22 cellular contexts compared by ENCODE assay signal in the genomic region with DNA sequence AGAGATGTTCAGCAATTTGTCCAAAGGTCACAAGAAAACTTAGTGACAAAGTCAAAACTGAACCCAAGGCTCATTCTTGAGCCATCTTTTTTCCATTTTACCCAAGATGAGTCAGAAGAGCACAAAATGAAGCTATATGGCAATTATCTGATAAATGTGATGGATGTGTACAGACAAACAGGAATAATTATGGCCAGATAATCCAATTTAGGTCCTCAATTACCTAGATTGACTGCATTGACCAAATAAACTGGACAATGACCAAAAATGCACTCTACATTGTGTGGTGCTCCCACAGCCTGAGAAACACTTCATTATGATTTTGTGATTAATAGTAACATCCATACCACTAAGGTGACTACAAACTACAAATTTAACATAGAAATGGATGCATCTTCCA.
DNase-seq lines count a peak whose midpoint lies in the region; TF ChIP-seq lines count a peak whose summit lies in the region.
"Had no signal": no experiment of that assay in that cellular context is flagged by ENCODE, and none has a peak within 500 bp of the region (broad histone marks: within the 10 kb centered on the region; RNA-seq: fewer than 3 reads in every experiment).

No MANE protein-coding gene starts in this region.

- H3K36me3 ChIP-seq in SK-N-SH (replicated peaks in 1 of 2; ENCODE audit: control insufficient read depth in 1 of 2, insufficient read depth in 2 of 2, low read length in 1 of 2) = no peaks in the 10 kb centered on the region
- no peaks in the 10 kb centered on the region for H3K36me3 ChIP-seq in ascending aorta
- H3K36me3 ChIP-seq: BLaER1 treated with 17β-estradiol and CSF1 and Interleukin-3, amounts not matched to agents 10 nM and 100 nM had no signal

- H3K4me1 ChIP-seq in SK-N-SH (ENCODE audit: control insufficient read depth in 1 of 2, insufficient read depth in 2 of 2, low read depth in 1 of 2, low read length in 1 of 2) (peaks cover 0 to 27% of the 10 kb centered on the region in 2 experiments; a peak in 3 of 4 replicates), ascending aorta (no peaks in the 10 kb centered on the region)
- H3K4me1 ChIP-seq: A549 had no signal

- no peaks in the 10 kb centered on the region for H3K9me2 ChIP-seq in SK-N-SH

- no peaks in the 10 kb centered on the region for H3F3A ChIP-seq in SK-N-SH (replicated peaks; ENCODE audit: insufficient read depth)

- no peak for TF ChIP-seq CTCF in SK-N-SH (IDR thresholded peaks at IDR 0.05)
- TF ChIP-seq CTCF in ascending aorta (IDR thresholded peaks at IDR 0.05) = no peak

- no peaks in the 10 kb centered on the region for H4K20me1 ChIP-seq in SK-N-SH (ENCODE audit: insufficient read depth)
- H4K20me1 ChIP-seq: BLaER1 treated with 17β-estradiol and CSF1 and Interleukin-3, amounts not matched to agents 10 nM and 100 nM had no signal

- H3K4me3 ChIP-seq in SK-N-SH (ENCODE audit: low read depth in 2 of 2, low read length in 1 of 2) = no peak overlapping the region
- H3K4me3 ChIP-seq in ascending aorta = no peak overlapping the region
- H3K4me3 ChIP-seq: A549; BLaER1 treated with 17β-estradiol and CSF1 and Interleukin-3, amounts not matched to agents 10 nM and 100 nM; GM12878 had no signal

- DNase-seq in NCI-H748 (lab: John Stamatoyannopoulos, UW; ENCODE audit: unreplicated experiment) (peak; percentile 2), NCI-H748 treated with DMSO at 0.1 percent for 48 hours (lab: John Stamatoyannopoulos, UW) (no peak), NCI-H69 (lab: John Stamatoyannopoulos, UW) (peak; percentile 23), SK-N-SH (peak; percentile 36), NCI-H446 treated with DMSO at 0.1 percent for 48 hours (lab: John Stamatoyannopoulos, UW) (no peak), germinal center (ENCODE audit: low spot score) (no peak), ascending aorta (ENCODE audit: low spot score in 2 of 2) (no peak)
- DNase-seq: AML-193; CD4-positive, alpha-beta T cell; CD8-positive, alpha-beta T cell; DMS 273 treated with DMSO at 0.1 percent for 48 hours; DMS153; DMS53; DMS79; DND-41; EL; GDM1 had no signal

- no peaks in the 10 kb centered on the region for H3K79me2 ChIP-seq in SK-N-SH (ENCODE audit: insufficient read depth)

- POLR2A ChIA-PET in SK-N-SH (lab: Yijun Ruan, JAX) = no interaction called here

- intact Hi-C loops in ascending aorta (cut with DNase I) = no loop called here

- H3K9me3 ChIP-seq in SK-N-SH (no peaks in the 10 kb centered on the region), ascending aorta (no peaks in the 10 kb centered on the region)
- H3K9me3 ChIP-seq: A549; BLaER1 treated with 17β-estradiol and CSF1 and Interleukin-3, amounts not matched to agents 10 nM and 100 nM had no signal

- H3K9ac ChIP-seq in SK-N-SH = no peak overlapping the region
- H3K9ac ChIP-seq: BLaER1 treated with 17β-estradiol and CSF1 and Interleukin-3, amounts not matched to agents 10 nM and 100 nM had no signal

- no peaks in the 10 kb centered on the region for H3K27me3 ChIP-seq in SK-N-SH (ENCODE audit: insufficient read depth)
- no peaks in the 10 kb centered on the region for H3K27me3 ChIP-seq in ascending aorta
- H3K27me3 ChIP-seq: BLaER1 treated with 17β-estradiol and CSF1 and Interleukin-3, amounts not matched to agents 10 nM and 100 nM had no signal

- peak; percentile 19 to 99; a peak in 3 of 4 replicates for TF ChIP-seq EP300 in SK-N-SH (IDR thresholded peaks at IDR 0.05; ENCODE audit: borderline replicate concordance in 1 of 2, low read depth in 1 of 2, low read length in 1 of 2)

- no peak overlapping the region for H3K4me2 ChIP-seq in SK-N-SH
- H3K4me2 ChIP-seq: A549; BLaER1 treated with 17β-estradiol and CSF1 and Interleukin-3, amounts not matched to agents 10 nM and 100 nM had no signal

- CTCF ChIA-PET in SK-N-SH (lab: Yijun Ruan, JAX) = interaction anchor here (0.6 kb wide), 2 partner anchors 13 to 51 kb away, joined by 3 read pairs; no protein-coding TSS in a partner anchor

- peak overlapping the region; percentile 41 to 97; a peak in 3 of 4 replicates for H3K27ac ChIP-seq in SK-N-SH (ENCODE audit: low read depth in 2 of 2, low read length in 1 of 2)
- H3K27ac ChIP-seq in ascending aorta = no peak overlapping the region
- H3K27ac ChIP-seq: 22Rv1; A549; BLaER1 treated with 17β-estradiol and CSF1 and Interleukin-3, amounts not matched to agents 10 nM and 100 nM; C4-2B had no signal

- TF ChIP-seq RAD21 in SK-N-SH (IDR thresholded peaks at IDR 0.05; ENCODE audit: low read length) = 0 out of 2 replicates have a peak, but pooled peaks have one; percentile 36

- H2AFZ ChIP-seq in SK-N-SH (ENCODE audit: low read depth) = no peak overlapping the region

TF ChIP-seq in SK-N-SH, 30 proteins besides CTCF, POLR2A, EP300 and RAD21:
- TF ChIP-seq JUND (IDR thresholded peaks at IDR 0.05) (peak; percentile 38), FOXM1 (IDR thresholded peaks at IDR 0.05; ENCODE audit: low read depth) (peak; percentile 47; the same call in 1 of the 2 replicates), SMC3 (IDR thresholded peaks at IDR 0.05; ENCODE audit: low read depth, low read length) (no peak), TCF12 (IDR thresholded peaks at IDR 0.05) (peak; percentile 62), NFIC (IDR thresholded peaks at IDR 0.05; ENCODE audit: borderline replicate concordance) (peak; percentile 48; the same call in 1 of the 2 replicates), FOXJ3 (CRISPR knock-in tag; IDR thresholded peaks at IDR 0.05) (peak; percentile 79), GATA2 (CRISPR knock-in tag; IDR thresholded peaks at IDR 0.05) (peak; percentile 93), CHD2 (IDR thresholded peaks at IDR 0.05; ENCODE audit: low read length, partially characterized antibody) (peak; percentile 76), TAF1 (IDR thresholded peaks at IDR 0.05; ENCODE audit: borderline replicate concordance, low read depth, low read length) (no peak), POLR2AphosphoS5 (IDR thresholded peaks at IDR 0.05; ENCODE audit: low read depth, low read length) (peak; percentile 63; the same call in 1 of the 2 replicates), RFX5 (IDR thresholded peaks at IDR 0.05; ENCODE audit: low read length) (peak; percentile 59; the same call in 1 of the 2 replicates), REST (IDR thresholded peaks at IDR 0.05; ENCODE audit: low read depth, low read length) (no peak), MXI1 (IDR thresholded peaks at IDR 0.05; ENCODE audit: low read depth, low read length) (no peak; the same call in 1 of the 2 replicates), TEAD4 (IDR thresholded peaks at IDR 0.05; ENCODE audit: borderline replicate concordance, insufficient read depth) (peak; percentile 87), YY1 (IDR thresholded peaks at IDR 0.05; ENCODE audit: low read depth) (no peak), RCOR1 (IDR thresholded peaks at IDR 0.05; ENCODE audit: low read length) (peak; percentile 94)
- TF ChIP-seq, protein P1, sequence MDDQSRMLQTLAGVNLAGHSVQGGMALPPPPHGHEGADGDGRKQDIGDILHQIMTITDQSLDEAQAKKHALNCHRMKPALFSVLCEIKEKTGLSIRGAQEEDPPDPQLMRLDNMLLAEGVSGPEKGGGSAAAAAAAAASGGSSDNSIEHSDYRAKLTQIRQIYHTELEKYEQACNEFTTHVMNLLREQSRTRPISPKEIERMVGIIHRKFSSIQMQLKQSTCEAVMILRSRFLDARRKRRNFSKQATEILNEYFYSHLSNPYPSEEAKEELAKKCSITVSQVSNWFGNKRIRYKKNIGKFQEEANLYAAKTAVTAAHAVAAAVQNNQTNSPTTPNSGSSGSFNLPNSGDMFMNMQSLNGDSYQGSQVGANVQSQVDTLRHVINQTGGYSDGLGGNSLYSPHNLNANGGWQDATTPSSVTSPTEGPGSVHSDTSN (IDR thresholded peaks at IDR 0.05) = peak; percentile 54
- TF ChIP-seq, protein P2, sequence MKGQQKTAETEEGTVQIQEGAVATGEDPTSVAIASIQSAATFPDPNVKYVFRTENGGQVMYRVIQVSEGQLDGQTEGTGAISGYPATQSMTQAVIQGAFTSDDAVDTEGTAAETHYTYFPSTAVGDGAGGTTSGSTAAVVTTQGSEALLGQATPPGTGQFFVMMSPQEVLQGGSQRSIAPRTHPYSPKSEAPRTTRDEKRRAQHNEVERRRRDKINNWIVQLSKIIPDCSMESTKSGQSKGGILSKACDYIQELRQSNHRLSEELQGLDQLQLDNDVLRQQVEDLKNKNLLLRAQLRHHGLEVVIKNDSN (IDR thresholded peaks at IDR 0.05; ENCODE audit: borderline replicate concordance, low read depth) = no peak
- TF ChIP-seq, protein P3, sequence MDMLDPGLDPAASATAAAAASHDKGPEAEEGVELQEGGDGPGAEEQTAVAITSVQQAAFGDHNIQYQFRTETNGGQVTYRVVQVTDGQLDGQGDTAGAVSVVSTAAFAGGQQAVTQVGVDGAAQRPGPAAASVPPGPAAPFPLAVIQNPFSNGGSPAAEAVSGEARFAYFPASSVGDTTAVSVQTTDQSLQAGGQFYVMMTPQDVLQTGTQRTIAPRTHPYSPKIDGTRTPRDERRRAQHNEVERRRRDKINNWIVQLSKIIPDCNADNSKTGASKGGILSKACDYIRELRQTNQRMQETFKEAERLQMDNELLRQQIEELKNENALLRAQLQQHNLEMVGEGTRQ (IDR thresholded peaks at IDR 0.05; ENCODE audit: borderline replicate concordance, low read depth, low read length) = no peak

Comparison
In these comparisons a context has a peak if more than half of its experiments do, and no peak if none do; other contexts are left out.
1. DNase-seq: peak in NCI-H748 (single experiment), NCI-H69 (single experiment) and SK-N-SH (single experiment); none in NCI-H748 treated with DMSO at 0.1 percent for 48 hours (single experiment), NCI-H446 treated with DMSO at 0.1 percent for 48 hours (single experiment), germinal center (single experiment) and ascending aorta (0 of 2).
2. H3K27ac ChIP-seq: peak in SK-N-SH (2 of 2); none in ascending aorta (0 of 2).